ENCODE assay signal across 20 cellular contexts in genomic region chr1:9119745-9120144, GRCh38. TPM values are rescaled to one million over a fixed set of nuclear protein-coding genes. Genes with fewer than 3 reads are reported as not detected.
DNase-seq lines count a peak whose midpoint lies in the region; ATAC-seq and TF ChIP-seq lines count a peak whose summit lies in the region.
"Had no signal": no experiment of that assay in that cellular context is flagged by ENCODE, and none has a peak within 500 bp of the region (broad histone marks: within the 10 kb centered on the region; RNA-seq: fewer than 3 reads in every experiment).

No MANE protein-coding gene starts in this region.

- peaks cover 11% of the 10 kb centered on the region for H3F3A ChIP-seq in DOHH2 (ENCODE audit: control insufficient read depth, insufficient read depth)

- no peak overlapping the region for H3K27ac Mint-ChIP-seq in activated T-helper 2 cell treated with anti-CD3 and anti-CD28 coated beads, Interferon-gamma antibody, Interleukin-2, Interleukin-4, amounts not matched to agents 10 μg/mL and 5 μg/mL and 100 μg/mL, durations not matched to agents 14 hours and 24 hours and 36 hours
- H3K27ac Mint-ChIP-seq: activated CD4-positive, alpha-beta memory T cell treated with anti-CD3 and anti-CD28 coated beads, Interleukin-2, amount 10 ng/mL, durations not matched to agents 7 days and 5 days had no signal

- H3K36me3 ChIP-seq in DOHH2 (ENCODE audit: control insufficient read depth, low read length) (no peaks in the 10 kb centered on the region), neutrophil (no peaks in the 10 kb centered on the region)

- H3K4me2 ChIP-seq in DOHH2 (ENCODE audit: low read length): peak overlapping the region; percentile 42
- H3K4me2 ChIP-seq: hepatocyte had no signal

- no peaks in the 10 kb centered on the region for H4K20me1 ChIP-seq in DOHH2 (ENCODE audit: control insufficient read depth, insufficient read depth, low read depth, low read length)

- DNase-seq in MV-4-11 (lab: John Stamatoyannopoulos, UW) (peak; percentile 56), RPMI8226 (no peak), epidermal melanocyte (ENCODE audit: insufficient read length, low spot score) (no peak)
- DNase-seq in activated T-helper 2 cell treated with anti-CD3 and anti-CD28 coated beads, Interferon-gamma antibody, Interleukin-2, Interleukin-4, amounts not matched to agents 10 μg/mL and 5 μg/mL and 100 μg/mL, durations not matched to agents 14 hours and 24 hours and 36 hours (ENCODE audit: low spot score): no peak
- DNase-seq: activated CD4-positive, alpha-beta memory T cell treated with anti-CD3 and anti-CD28 coated beads, Interleukin-2, amount 10 ng/mL, durations not matched to agents 7 days and 5 days; DMS53; effector memory CD4-positive, alpha-beta T cell; NCI-H187 treated with DMSO at 0.1 percent for 48 hours; NCI-H510A; stimulated activated CD4-positive, alpha-beta T cell treated with anti-CD3 and anti-CD28 coated beads, Interleukin-15, amount 100 ng/mL, for 24 hours; substantia nigra had no signal

- no peak overlapping the region for H3K27ac ChIP-seq in DOHH2 (ENCODE audit: low read depth, low read length)
- peak overlapping the region; percentile 12 for H3K27ac ChIP-seq in neutrophil
- H3K27ac ChIP-seq: hepatocyte, parathyroid adenoma had no signal

- H3K4me3 Mint-ChIP-seq in activated T-helper 2 cell treated with anti-CD3 and anti-CD28 coated beads, Interferon-gamma antibody, Interleukin-2, Interleukin-4, amounts not matched to agents 10 μg/mL and 5 μg/mL and 100 μg/mL, durations not matched to agents 14 hours and 24 hours and 36 hours (ENCODE audit: low read depth): no peak overlapping the region
- H3K4me3 Mint-ChIP-seq: activated CD4-positive, alpha-beta memory T cell treated with anti-CD3 and anti-CD28 coated beads, Interleukin-2, amount 10 ng/mL, durations not matched to agents 7 days and 5 days; central memory CD8-positive, alpha-beta T cell had no signal

- H3K79me2 ChIP-seq in DOHH2 (ENCODE audit: control insufficient read depth, low read length): peaks cover 9% of the 10 kb centered on the region

- intact Hi-C loops in activated T-helper 2 cell treated with anti-CD3 and anti-CD28 coated beads, Interferon-gamma antibody, Interleukin-2, Interleukin-4, amounts not matched to agents 10 μg/mL and 5 μg/mL and 100 μg/mL, durations not matched to agents 14 hours and 24 hours and 36 hours (cut with micrococcal nuclease): no loop called here

- TF ChIP-seq CTCF in DOHH2 (IDR thresholded peaks at IDR 0.05; ENCODE audit: low read depth, low read length, poor library complexity, severe bottlenecking) (no peak), neutrophil (IDR thresholded peaks at IDR 0.05) (no peak)

- ATAC-seq in GM18907 (IDR thresholded peaks at IDR 0.05; ENCODE audit: unreplicated experiment) (peak; percentile 50), HG03095 (IDR thresholded peaks at IDR 0.05; ENCODE audit: unreplicated experiment) (no peak)
- ATAC-seq: SK-N-SH treated with all-trans-retinoic acid at 6 μM for 48 hours had no signal

- no peaks in the 10 kb centered on the region for H3K9me2 ChIP-seq in DOHH2 (replicated peaks; ENCODE audit: control insufficient read depth, low read length)

- H3K9me3 ChIP-seq in DOHH2 (ENCODE audit: control insufficient read depth, insufficient read depth, low read length): no peaks in the 10 kb centered on the region
- no peaks in the 10 kb centered on the region for H3K9me3 ChIP-seq in neutrophil

- H3K4me1 ChIP-seq in DOHH2 (ENCODE audit: control insufficient read depth, low read length) (peaks cover 42% of the 10 kb centered on the region), neutrophil (ENCODE audit: control insufficient read depth in 1 of 2, insufficient read depth in 1 of 2, low read depth in 1 of 2, low read length in 1 of 2) (peaks cover 17 to 27% of the 10 kb centered on the region in 2 experiments)

- H3K4me1 Mint-ChIP-seq in activated T-helper 2 cell treated with anti-CD3 and anti-CD28 coated beads, Interferon-gamma antibody, Interleukin-2, Interleukin-4, amounts not matched to agents 10 μg/mL and 5 μg/mL and 100 μg/mL, durations not matched to agents 14 hours and 24 hours and 36 hours (ENCODE audit: low read depth): peaks cover 17% of the 10 kb centered on the region

- no peaks in the 10 kb centered on the region for H3K9me3 Mint-ChIP-seq in activated T-helper 2 cell treated with anti-CD3 and anti-CD28 coated beads, Interferon-gamma antibody, Interleukin-2, Interleukin-4, amounts not matched to agents 10 μg/mL and 5 μg/mL and 100 μg/mL, durations not matched to agents 14 hours and 24 hours and 36 hours
- H3K9me3 Mint-ChIP-seq: activated CD4-positive, alpha-beta memory T cell treated with anti-CD3 and anti-CD28 coated beads, Interleukin-2, amount 10 ng/mL, durations not matched to agents 7 days and 5 days; central memory CD8-positive, alpha-beta T cell had no signal

- no peak overlapping the region for H3K4me3 ChIP-seq in DOHH2 (ENCODE audit: low read length)
- no peak overlapping the region for H3K4me3 ChIP-seq in neutrophil (ENCODE audit: low read depth in 1 of 2, low read length in 1 of 2)
- H3K4me3 ChIP-seq: hepatocyte had no signal

- H3K27me3 ChIP-seq in DOHH2 (ENCODE audit: control insufficient read depth, low read length): no peaks in the 10 kb centered on the region
- no peaks in the 10 kb centered on the region for H3K27me3 ChIP-seq in neutrophil
- H3K27me3 ChIP-seq: hepatocyte had no signal

- H3K36me3 Mint-ChIP-seq in activated T-helper 2 cell treated with anti-CD3 and anti-CD28 coated beads, Interferon-gamma antibody, Interleukin-2, Interleukin-4, amounts not matched to agents 10 μg/mL and 5 μg/mL and 100 μg/mL, durations not matched to agents 14 hours and 24 hours and 36 hours (ENCODE audit: low read depth): no peaks in the 10 kb centered on the region

- H3K27me3 Mint-ChIP-seq in activated T-helper 2 cell treated with anti-CD3 and anti-CD28 coated beads, Interferon-gamma antibody, Interleukin-2, Interleukin-4, amounts not matched to agents 10 μg/mL and 5 μg/mL and 100 μg/mL, durations not matched to agents 14 hours and 24 hours and 36 hours (ENCODE audit: low read depth): peaks cover 2% of the 10 kb centered on the region
- H3K27me3 Mint-ChIP-seq: activated CD4-positive, alpha-beta memory T cell treated with anti-CD3 and anti-CD28 coated beads, Interleukin-2, amount 10 ng/mL, durations not matched to agents 7 days and 5 days; central memory CD8-positive, alpha-beta T cell had no signal

RNA-seq across cellular contexts. Expression of gene GPR157, which starts 9.2 kb away (rescaled TPM):
- 6.9 and 7.7 TPM in 2 replicates for total RNA-seq in activated T-helper 2 cell treated with anti-CD3 and anti-CD28 coated beads, Interferon-gamma antibody, Interleukin-2, Interleukin-4, amounts not matched to agents 10 μg/mL and 5 μg/mL and 100 μg/mL, durations not matched to agents 14 hours and 24 hours and 36 hours

RNA-seq across cellular contexts. Expression of gene SLC2A5, which starts 50.3 kb away (rescaled TPM):
- not detected in 2 replicates for total RNA-seq in activated T-helper 2 cell treated with anti-CD3 and anti-CD28 coated beads, Interferon-gamma antibody, Interleukin-2, Interleukin-4, amounts not matched to agents 10 μg/mL and 5 μg/mL and 100 μg/mL, durations not matched to agents 14 hours and 24 hours and 36 hours
- total RNA-seq: kidney epithelial cell had no signal
